Comparison of ENCODE assay signal across 27 cellular contexts in genomic region chr12:57658890-57659289, GRCh38.
"Had no signal": no experiment of that assay in that cellular context is flagged by ENCODE, and none has a peak within 500 bp of the region (broad histone marks: within the 10 kb centered on the region; RNA-seq: fewer than 3 reads in every experiment).

No MANE protein-coding gene starts in this region.

- H3K27ac ChIP-seq: stomach, suprapubic skin, testis, thoracic aorta, tibial artery, tibial nerve, transverse colon, upper lobe of left lung, upper lobe of right lung, uterus, vagina had no signal

- H3K4me3 ChIP-seq: stomach, suprapubic skin, testis, thoracic aorta, thyroid gland, tibial artery, tibial nerve, transverse colon, upper lobe of left lung, upper lobe of right lung, uterus, vagina had no signal

- FAIRE-seq: urothelium cell line had no signal

- ATAC-seq: stimulated activated effector memory CD8-positive, alpha-beta T cell treated with anti-CD3 and anti-CD28 coated beads, Interleukin-12 subunit alpha, Interleukin-12 subunit beta, amount 100 ng/mL, for 72 hours; stimulated activated memory B cell treated with anti-CD40 and anti-IgM and Interleukin-4, amounts not matched to agents 10 μg/mL and 1 μg/mL and 100 μg/mL, for 72 hours; stimulated activated naive B cell treated with anti-CD40 and anti-IgM and Interleukin-4, amounts not matched to agents 10 μg/mL and 1 μg/mL and 100 μg/mL, for 72 hours; stimulated activated naive CD8-positive, alpha-beta T cell treated with anti-CD3 and anti-CD28 coated beads, Interleukin-15, amount 100 ng/mL, for 72 hours; stimulated activated naive CD8-positive, alpha-beta T cell treated with anti-CD3 and anti-CD28 coated beads, Interleukin-15, Interleukin-2, amounts not matched to agents 100 U/mL and 50 U/mL, for 24 hours; upper lobe of right lung had no signal

- H3K36me3 ChIP-seq: stomach, suprapubic skin, thoracic aorta, thyroid gland, tibial artery, tibial nerve, transverse colon, upper lobe of left lung, upper lobe of right lung, uterus, vagina had no signal

- DNase-seq: stimulated activated CD4-positive, alpha-beta T cell treated with anti-CD3 and anti-CD28 coated beads, Interleukin-2, amount 100 ng/mL, for 48 hours; stimulated activated CD4-positive, alpha-beta T cell treated with anti-CD3 and anti-CD28 coated beads, Interleukin-4, amount 100 ng/mL, for 1 hour; stimulated activated CD4-positive, alpha-beta T cell treated with anti-CD3 and anti-CD28 coated beads, Interleukin-4, amount 100 ng/mL, for 24 hours; stimulated activated CD4-positive, alpha-beta T cell treated with anti-CD3 and anti-CD28 coated beads, Interleukin-4, amount 100 ng/mL, for 4 hours; stimulated activated CD8-positive, alpha-beta memory T cell treated with anti-CD3 and anti-CD28 coated beads, Interleukin-4, amount 100 ng/mL, for 48 hours; stimulated activated naive B cell treated with anti-CD40 and anti-IgM and Interleukin-4, amounts not matched to agents 10 μg/mL and 1 μg/mL and 100 μg/mL, for 72 hours; stimulated activated naive CD4-positive, alpha-beta T cell; stimulated activated naive CD4-positive, alpha-beta T cell treated with Interleukin-2 at 50 U/mL for 16 hours; stimulated activated naive CD8-positive, alpha-beta T cell treated with anti-CD3 and anti-CD28 coated beads, Interleukin-15, amount 100 ng/mL, for 72 hours; stimulated activated naive CD8-positive, alpha-beta T cell treated with anti-CD3 and anti-CD28 coated beads, Interleukin-15, Interleukin-2, amounts not matched to agents 100 U/mL and 50 U/mL, for 24 hours; stomach; substantia nigra; testis; tibial artery; transverse colon; trophoblast cell; upper lobe of left lung; upper lobe of right lung; uterus had no signal

- H3K9me3 ChIP-seq: stomach, suprapubic skin, testis, thoracic aorta, thyroid gland, tibial artery, tibial nerve, transverse colon, upper lobe of left lung, upper lobe of right lung, uterus, vagina had no signal

- H3K27me3 ChIP-seq: stomach, testis, thyroid gland, tibial nerve, transverse colon, upper lobe of left lung, upper lobe of right lung, uterus, vagina had no signal

- H3K4me1 ChIP-seq: stomach, testis, tibial artery, transverse colon, upper lobe of right lung, uterus, vagina had no signal
